15 cellular contexts compared by ENCODE assay signal in the genomic region with DNA sequence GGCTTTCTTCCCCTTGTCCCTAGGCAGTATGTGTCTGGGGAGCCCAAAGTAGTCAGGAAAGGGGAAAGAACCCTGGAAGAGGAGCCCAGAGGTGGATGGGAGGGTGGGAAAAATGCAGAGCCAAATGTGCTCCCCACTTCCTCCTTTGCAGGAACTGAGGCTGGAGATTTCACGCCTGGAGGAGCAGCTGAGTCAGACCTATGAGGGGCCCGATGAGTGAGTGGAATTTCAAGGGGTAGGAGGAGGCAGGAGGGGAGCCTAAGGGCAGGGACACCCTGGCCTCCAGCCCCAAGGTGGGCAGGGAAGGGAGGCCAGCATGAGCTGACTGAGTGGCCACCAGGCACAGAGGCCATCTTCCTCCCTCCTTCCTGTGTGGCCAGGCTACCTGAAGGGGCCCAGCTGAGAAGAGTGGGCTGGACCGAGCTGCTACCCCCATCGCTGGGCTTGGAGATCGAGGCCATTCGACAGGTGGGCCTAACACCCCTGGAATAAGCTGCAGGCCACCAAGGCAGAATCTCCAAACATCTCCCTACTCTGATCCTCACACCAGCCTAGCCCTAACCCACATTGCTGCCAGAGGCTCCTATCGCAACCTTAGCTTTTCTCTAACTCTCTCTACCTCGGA. TPM values are rescaled to one million over a fixed set of nuclear protein-coding genes. Genes with fewer than 3 reads are reported as not detected.
A peak's percentile ranks its signal among the peaks of the same experiment; 100 is the strongest.
DNase-seq lines count a peak whose midpoint lies in the region; ATAC-seq and TF ChIP-seq lines count a peak whose summit lies in the region.
"Had no signal": no experiment of that assay in that cellular context is flagged by ENCODE, and none has a peak within 500 bp of the region (broad histone marks: within the 10 kb centered on the region; RNA-seq: fewer than 3 reads in every experiment).

No MANE protein-coding gene starts in this region.

- H3K4me2 ChIP-seq in Karpas-422 (ENCODE audit: low read depth, low read length, poor library complexity, severe bottlenecking) = peak overlapping the region; percentile 72
- no peak overlapping the region for H3K4me2 ChIP-seq in neural progenitor cell

- no peak for ATAC-seq in heart left ventricle
- ATAC-seq: gastroesophageal sphincter had no signal

- no peaks in the 10 kb centered on the region for H3K9me3 Mint-ChIP-seq in activated T-helper 1 cell treated with anti-CD3 and anti-CD28 coated beads, Interleukin-12 subunit alpha, Interleukin-12 subunit beta, Interleukin-2, Interleukin-4 antibody, amounts not matched to agents 30 ng/mL and 10 ng/mL and 1 ng/mL, durations not matched to agents 14 hours and 24 hours and 36 hours
- H3K9me3 Mint-ChIP-seq in neural progenitor cell = no peaks in the 10 kb centered on the region

- H3K27me3 Mint-ChIP-seq in activated T-helper 1 cell treated with anti-CD3 and anti-CD28 coated beads, Interleukin-12 subunit alpha, Interleukin-12 subunit beta, Interleukin-2, Interleukin-4 antibody, amounts not matched to agents 30 ng/mL and 10 ng/mL and 1 ng/mL, durations not matched to agents 14 hours and 24 hours and 36 hours (ENCODE audit: insufficient read depth) = peaks cover 2% of the 10 kb centered on the region
- H3K27me3 Mint-ChIP-seq in neural progenitor cell (ENCODE audit: insufficient read depth, low read depth) = peaks cover 15% of the 10 kb centered on the region

- peaks cover 4% of the 10 kb centered on the region for H3K36me3 Mint-ChIP-seq in activated T-helper 1 cell treated with anti-CD3 and anti-CD28 coated beads, Interleukin-12 subunit alpha, Interleukin-12 subunit beta, Interleukin-2, Interleukin-4 antibody, amounts not matched to agents 30 ng/mL and 10 ng/mL and 1 ng/mL, durations not matched to agents 14 hours and 24 hours and 36 hours (ENCODE audit: low read depth)
- no peaks in the 10 kb centered on the region for H3K36me3 Mint-ChIP-seq in neural progenitor cell

- no peaks in the 10 kb centered on the region for H3K9me2 ChIP-seq in Karpas-422 (replicated peaks; ENCODE audit: insufficient read depth, low read length)

- H3K9ac ChIP-seq in Karpas-422 (ENCODE audit: low read length) (peak overlapping the region; percentile 65), neural progenitor cell (no peak overlapping the region)

- H3K79me2 ChIP-seq in Karpas-422 (ENCODE audit: low read length) (no peaks in the 10 kb centered on the region), neural progenitor cell (ENCODE audit: low read depth) (no peaks in the 10 kb centered on the region)

- DNase-seq in SKM-1 treated with dmso at 0.1 percent for 144 hours (lab: John Stamatoyannopoulos, UW; ENCODE audit: unreplicated experiment) (peak; percentile 16), SKM-1 (lab: John Stamatoyannopoulos, UW; ENCODE audit: unreplicated experiment) (no peak), Karpas-422 (peak; percentile 66), neural progenitor cell (ENCODE audit: low spot score) (no peak), heart left ventricle (no peak), D341Med (ENCODE audit: low spot score) (no peak), DMS 273 treated with DMSO at 0.1 percent for 48 hours (lab: John Stamatoyannopoulos, UW) (no peak)
- DNase-seq in activated T-helper 1 cell treated with anti-CD3 and anti-CD28 coated beads, Interleukin-12 subunit alpha, Interleukin-12 subunit beta, Interleukin-2, Interleukin-4 antibody, amounts not matched to agents 30 ng/mL and 10 ng/mL and 1 ng/mL, durations not matched to agents 14 hours and 24 hours and 36 hours (ENCODE audit: low spot score) = no peak
- DNase-seq: mesendoderm, right lobe of liver had no signal

- H3K9me3 ChIP-seq in Karpas-422 (ENCODE audit: low read length) = no peaks in the 10 kb centered on the region
- no peaks in the 10 kb centered on the region for H3K9me3 ChIP-seq in neural progenitor cell (ENCODE audit: low read depth)
- no peaks in the 10 kb centered on the region for H3K9me3 ChIP-seq in heart left ventricle
- H3K9me3 ChIP-seq: gastroesophageal sphincter, right lobe of liver had no signal

- no peaks in the 10 kb centered on the region for H3K27me3 ChIP-seq in Karpas-422 (ENCODE audit: low read length)
- no peaks in the 10 kb centered on the region for H3K27me3 ChIP-seq in neural progenitor cell
- H3K27me3 ChIP-seq in heart left ventricle = peaks cover 0 to 4% (median 0%) of the 10 kb centered on the region in 9 donors
- H3K27me3 ChIP-seq: right lobe of liver had no signal

- H3K27ac ChIP-seq in Karpas-422 (ENCODE audit: low read length) (peak overlapping the region; percentile 80), neural progenitor cell (no peak overlapping the region), heart left ventricle (no peak overlapping the region)
- H3K27ac ChIP-seq: 22Rv1, coronary artery, gastroesophageal sphincter, right lobe of liver had no signal

- H3F3A ChIP-seq in neural progenitor cell (ENCODE audit: low read depth) = peaks cover 12% of the 10 kb centered on the region

- no peaks in the 10 kb centered on the region for H3K36me3 ChIP-seq in Karpas-422 (ENCODE audit: insufficient read depth, low read length)
- no peaks in the 10 kb centered on the region for H3K36me3 ChIP-seq in neural progenitor cell
- H3K36me3 ChIP-seq in heart left ventricle = no peaks in the 10 kb centered on the region
- H3K36me3 ChIP-seq: gastroesophageal sphincter, right lobe of liver had no signal

- WGBS in heart left ventricle, 4 donors = 79 to 85% (median 83%) methylated on average over 8 of the region's 8 CpGs

- H3K4me1 ChIP-seq in Karpas-422 (ENCODE audit: low read length) (peaks cover 54% of the 10 kb centered on the region), neural progenitor cell (peaks cover 28% of the 10 kb centered on the region), heart left ventricle (peaks cover 0 to 21% (median 0%) of the 10 kb centered on the region in 12 donors)
- H3K4me1 ChIP-seq: gastroesophageal sphincter, right lobe of liver had no signal

- peak overlapping the region; percentile 6 for H3K4me3 Mint-ChIP-seq in activated T-helper 1 cell treated with anti-CD3 and anti-CD28 coated beads, Interleukin-12 subunit alpha, Interleukin-12 subunit beta, Interleukin-2, Interleukin-4 antibody, amounts not matched to agents 30 ng/mL and 10 ng/mL and 1 ng/mL, durations not matched to agents 14 hours and 24 hours and 36 hours
- no peak overlapping the region for H3K4me3 Mint-ChIP-seq in neural progenitor cell

- peak overlapping the region; percentile 51 for H3K4me3 ChIP-seq in Karpas-422 (ENCODE audit: low read length)
- H3K4me3 ChIP-seq in neural progenitor cell = no peak overlapping the region
- H3K4me3 ChIP-seq in heart left ventricle = no peak overlapping the region
- H3K4me3 ChIP-seq: coronary artery, gastroesophageal sphincter, right lobe of liver had no signal

- H3K27ac Mint-ChIP-seq in activated T-helper 1 cell treated with anti-CD3 and anti-CD28 coated beads, Interleukin-12 subunit alpha, Interleukin-12 subunit beta, Interleukin-2, Interleukin-4 antibody, amounts not matched to agents 30 ng/mL and 10 ng/mL and 1 ng/mL, durations not matched to agents 14 hours and 24 hours and 36 hours = peak overlapping the region; percentile 81
- peak overlapping the region; percentile 67 for H3K27ac Mint-ChIP-seq in neural progenitor cell

- TF ChIP-seq CTCF in neural progenitor cell (IDR thresholded peaks at IDR 0.05) (no peak), heart left ventricle (IDR thresholded peaks at IDR 0.05) (no peak)

- intact Hi-C loops in activated T-helper 1 cell treated with anti-CD3 and anti-CD28 coated beads, Interleukin-12 subunit alpha, Interleukin-12 subunit beta, Interleukin-2, Interleukin-4 antibody, amounts not matched to agents 30 ng/mL and 10 ng/mL and 1 ng/mL, durations not matched to agents 14 hours and 24 hours and 36 hours (cut with micrococcal nuclease) = loop anchor here (5.0 kb wide), 1 partner anchor 33 kb away; the partner anchor contains the start of gene SLC17A7
- intact Hi-C loops in heart left ventricle (cut with DNase I) = no loop called here

- peaks cover 44% of the 10 kb centered on the region for H3K4me1 Mint-ChIP-seq in activated T-helper 1 cell treated with anti-CD3 and anti-CD28 coated beads, Interleukin-12 subunit alpha, Interleukin-12 subunit beta, Interleukin-2, Interleukin-4 antibody, amounts not matched to agents 30 ng/mL and 10 ng/mL and 1 ng/mL, durations not matched to agents 14 hours and 24 hours and 36 hours (ENCODE audit: low read depth)
- peaks cover 30% of the 10 kb centered on the region for H3K4me1 Mint-ChIP-seq in neural progenitor cell

- H4K20me1 ChIP-seq in Karpas-422 (ENCODE audit: insufficient read depth, low read depth, low read length) (no peaks in the 10 kb centered on the region), neural progenitor cell (ENCODE audit: low read depth) (no peaks in the 10 kb centered on the region)

- no peak for TF ChIP-seq POLR2A in heart left ventricle (IDR thresholded peaks at IDR 0.05)

- H2AFZ ChIP-seq in Karpas-422 (ENCODE audit: low read length) (no peak overlapping the region), neural progenitor cell (replicated peaks) (no peak overlapping the region)

RNA-seq across cellular contexts. Expression of gene PTH2, which starts 14.3 kb away (rescaled TPM):
- not detected in 2 replicates for total RNA-seq in Karpas-422 (2014; rRNA removed; shearing (Covaris generic); ENCODE audit: low replicate concordance)
- not detected in 2 replicates for total RNA-seq in activated T-helper 1 cell treated with anti-CD3 and anti-CD28 coated beads, Interleukin-12 subunit alpha, Interleukin-12 subunit beta, Interleukin-2, Interleukin-4 antibody, amounts not matched to agents 30 ng/mL and 10 ng/mL and 1 ng/mL, durations not matched to agents 14 hours and 24 hours and 36 hours
- total RNA-seq in neural progenitor cell (ENCODE audit: low replicate concordance) = not detected in 2 replicates
- total RNA-seq in heart left ventricle = not detected
- polyA plus RNA-seq in heart left ventricle = not detected
- total RNA-seq: gastroesophageal sphincter; HT-29; right lobe of liver; T-helper 1 cell treated with Interleukin-12 subunit alpha and Interleukin-12 subunit beta and Interleukin-4 antibody, amounts not matched to agents 30 ng/mL and 1 ng/mL, for 36 hours had no signal

RNA-seq across cellular contexts. Expression of gene GFY, which starts 16.3 kb away (rescaled TPM):
- 0.18 and 0.34 TPM in 2 replicates for total RNA-seq in Karpas-422 (2014; rRNA removed; shearing (Covaris generic); ENCODE audit: low replicate concordance)
- total RNA-seq in activated T-helper 1 cell treated with anti-CD3 and anti-CD28 coated beads, Interleukin-12 subunit alpha, Interleukin-12 subunit beta, Interleukin-2, Interleukin-4 antibody, amounts not matched to agents 30 ng/mL and 10 ng/mL and 1 ng/mL, durations not matched to agents 14 hours and 24 hours and 36 hours = not detected in 2 replicates
- 0.09 TPM in 1 of 2 replicates, not detected in the other for total RNA-seq in neural progenitor cell (ENCODE audit: low replicate concordance)
- total RNA-seq in heart left ventricle = not detected
- under 1 TPM in 1 of 2 donors, not detected in 1; 0.12 TPM for polyA plus RNA-seq in heart left ventricle
- total RNA-seq: gastroesophageal sphincter; HT-29; right lobe of liver; T-helper 1 cell treated with Interleukin-12 subunit alpha and Interleukin-12 subunit beta and Interleukin-4 antibody, amounts not matched to agents 30 ng/mL and 1 ng/mL, for 36 hours had no signal

RNA-seq across cellular contexts. Expression of gene KASH5, which starts 20.9 kb away (rescaled TPM):
- 0.52 and 0.65 TPM in 2 replicates for total RNA-seq in Karpas-422 (2014; rRNA removed; shearing (Covaris generic); ENCODE audit: low replicate concordance)
- 0.15 TPM in 1 of 2 replicates, not detected in the other for total RNA-seq in activated T-helper 1 cell treated with anti-CD3 and anti-CD28 coated beads, Interleukin-12 subunit alpha, Interleukin-12 subunit beta, Interleukin-2, Interleukin-4 antibody, amounts not matched to agents 30 ng/mL and 10 ng/mL and 1 ng/mL, durations not matched to agents 14 hours and 24 hours and 36 hours
- total RNA-seq in neural progenitor cell (ENCODE audit: low replicate concordance) (0.59 TPM in 1 of 2 replicates, not detected in the other), heart left ventricle (not detected)
- polyA plus RNA-seq in heart left ventricle = not detected
- total RNA-seq: gastroesophageal sphincter; HT-29; T-helper 1 cell treated with Interleukin-12 subunit alpha and Interleukin-12 subunit beta and Interleukin-4 antibody, amounts not matched to agents 30 ng/mL and 1 ng/mL, for 36 hours had no signal

RNA-seq across cellular contexts. Expression of gene SLC17A7, which starts 32.4 kb away (rescaled TPM):
- 0.47 and 0.63 TPM in 2 replicates for total RNA-seq in Karpas-422 (2014; rRNA removed; shearing (Covaris generic); ENCODE audit: low replicate concordance)
- total RNA-seq in activated T-helper 1 cell treated with anti-CD3 and anti-CD28 coated beads, Interleukin-12 subunit alpha, Interleukin-12 subunit beta, Interleukin-2, Interleukin-4 antibody, amounts not matched to agents 30 ng/mL and 10 ng/mL and 1 ng/mL, durations not matched to agents 14 hours and 24 hours and 36 hours = 0.16 TPM in 1 of 2 replicates, not detected in the other
- total RNA-seq in neural progenitor cell (ENCODE audit: low replicate concordance) (1.4 TPM in 2 replicates), heart left ventricle (1 to 10 TPM in 4 of 9 donors, under 1 TPM in 5; 0.46 to 1.6 (median 0.89) TPM)
- 1 to 10 TPM in 1 of 2 donors, under 1 TPM in 1; 0.64 to 1.1 TPM for polyA plus RNA-seq in heart left ventricle

RNA-seq across cellular contexts. Expression of gene PIH1D1, which starts 42.7 kb away (rescaled TPM):
- 163 and 223 TPM in 2 replicates for total RNA-seq in Karpas-422 (2014; rRNA removed; shearing (Covaris generic); ENCODE audit: low replicate concordance)
- 124 and 126 TPM in 2 replicates for total RNA-seq in activated T-helper 1 cell treated with anti-CD3 and anti-CD28 coated beads, Interleukin-12 subunit alpha, Interleukin-12 subunit beta, Interleukin-2, Interleukin-4 antibody, amounts not matched to agents 30 ng/mL and 10 ng/mL and 1 ng/mL, durations not matched to agents 14 hours and 24 hours and 36 hours
- total RNA-seq in neural progenitor cell (ENCODE audit: low replicate concordance) (133 and 168 TPM in 2 replicates), heart left ventricle (10 to 100 TPM; 16.3 to 49.9 (median 31.1) TPM)
- 10 to 100 TPM; 22.6 to 57.6 TPM for polyA plus RNA-seq in heart left ventricle

Comparison
In these comparisons a context has a peak if more than half of its experiments do, and no peak if none do; other contexts are left out.
1. DNase-seq: peak in SKM-1 treated with dmso at 0.1 percent for 144 hours (single experiment) and Karpas-422 (single experiment); none in SKM-1 (single experiment), activated T-helper 1 cell treated with anti-CD3 and anti-CD28 coated beads, Interleukin-12 subunit alpha, Interleukin-12 subunit beta, Interleukin-2, Interleukin-4 antibody, amounts not matched to agents 30 ng/mL and 10 ng/mL and 1 ng/mL, durations not matched to agents 14 hours and 24 hours and 36 hours (single experiment), neural progenitor cell (single experiment), heart left ventricle (0 of 5), D341Med (single experiment) and DMS 273 treated with DMSO at 0.1 percent for 48 hours (single experiment).